1 cellular context compared by ENCODE assay signal in the genomic region with DNA sequence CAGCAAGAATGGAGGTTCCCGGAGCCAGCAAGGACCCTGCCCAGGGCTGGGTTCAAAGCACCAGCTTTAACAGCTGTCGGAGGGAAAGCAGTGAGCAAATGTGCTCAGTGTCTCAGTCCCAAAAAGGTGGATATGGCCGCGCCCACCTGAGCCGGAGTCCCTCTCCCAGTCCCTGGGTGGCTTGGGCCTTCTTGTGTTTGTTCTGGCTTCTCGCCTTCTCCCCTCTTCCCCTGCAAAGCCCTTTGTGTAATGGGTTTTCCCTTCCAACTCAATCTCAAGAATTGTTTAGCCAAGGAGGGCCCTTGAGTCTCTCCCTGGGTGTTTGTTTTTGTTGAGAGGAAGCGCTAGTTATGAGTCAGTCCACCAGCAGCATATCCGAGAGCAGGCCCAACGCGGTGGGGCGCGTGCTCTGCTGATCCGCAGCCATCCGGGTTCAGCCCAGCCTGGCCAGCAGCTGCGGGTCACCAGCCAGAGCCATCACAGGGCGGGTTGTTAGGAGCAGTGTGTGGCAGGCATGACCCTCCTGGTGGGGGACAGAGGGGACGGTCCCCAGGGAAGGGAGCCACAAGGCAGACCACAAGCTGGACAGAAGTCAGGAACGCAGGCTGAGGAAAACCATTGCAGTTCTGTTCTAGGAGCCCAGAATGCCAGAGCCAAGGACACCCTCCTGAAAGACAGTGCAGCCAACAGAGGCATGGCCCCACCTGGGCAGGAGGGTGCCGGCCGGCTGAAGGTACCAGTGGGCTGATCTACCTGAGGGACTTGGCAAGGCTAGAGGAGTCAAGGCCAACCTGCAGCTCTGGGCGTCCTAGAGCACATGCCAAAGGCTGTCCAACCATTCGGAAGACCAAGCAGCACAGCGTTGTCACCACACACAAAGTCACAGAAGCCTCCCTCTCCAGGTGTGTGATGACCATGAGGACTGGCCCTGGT.
A peak's percentile ranks its signal among the peaks of the same experiment; 100 is the strongest.
TF ChIP-seq lines count a peak whose summit lies in the region.

No MANE protein-coding gene starts in this region.

TF ChIP-seq in HepG2, 621 proteins besides CTCF, POLR2A, EP300 and RAD21 (continued from another document and continues in another):
- TF ChIP-seq, protein P1, sequence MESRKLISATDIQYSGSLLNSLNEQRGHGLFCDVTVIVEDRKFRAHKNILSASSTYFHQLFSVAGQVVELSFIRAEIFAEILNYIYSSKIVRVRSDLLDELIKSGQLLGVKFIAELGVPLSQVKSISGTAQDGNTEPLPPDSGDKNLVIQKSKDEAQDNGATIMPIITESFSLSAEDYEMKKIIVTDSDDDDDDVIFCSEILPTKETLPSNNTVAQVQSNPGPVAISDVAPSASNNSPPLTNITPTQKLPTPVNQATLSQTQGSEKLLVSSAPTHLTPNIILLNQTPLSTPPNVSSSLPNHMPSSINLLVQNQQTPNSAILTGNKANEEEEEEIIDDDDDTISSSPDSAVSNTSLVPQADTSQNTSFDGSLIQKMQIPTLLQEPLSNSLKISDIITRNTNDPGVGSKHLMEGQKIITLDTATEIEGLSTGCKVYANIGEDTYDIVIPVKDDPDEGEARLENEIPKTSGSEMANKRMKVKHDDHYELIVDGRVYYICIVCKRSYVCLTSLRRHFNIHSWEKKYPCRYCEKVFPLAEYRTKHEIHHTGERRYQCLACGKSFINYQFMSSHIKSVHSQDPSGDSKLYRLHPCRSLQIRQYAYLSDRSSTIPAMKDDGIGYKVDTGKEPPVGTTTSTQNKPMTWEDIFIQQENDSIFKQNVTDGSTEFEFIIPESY (CRISPR knock-in tag; IDR thresholded peaks at IDR 0.05): peak; percentile 99
- TF ChIP-seq, protein P2, sequence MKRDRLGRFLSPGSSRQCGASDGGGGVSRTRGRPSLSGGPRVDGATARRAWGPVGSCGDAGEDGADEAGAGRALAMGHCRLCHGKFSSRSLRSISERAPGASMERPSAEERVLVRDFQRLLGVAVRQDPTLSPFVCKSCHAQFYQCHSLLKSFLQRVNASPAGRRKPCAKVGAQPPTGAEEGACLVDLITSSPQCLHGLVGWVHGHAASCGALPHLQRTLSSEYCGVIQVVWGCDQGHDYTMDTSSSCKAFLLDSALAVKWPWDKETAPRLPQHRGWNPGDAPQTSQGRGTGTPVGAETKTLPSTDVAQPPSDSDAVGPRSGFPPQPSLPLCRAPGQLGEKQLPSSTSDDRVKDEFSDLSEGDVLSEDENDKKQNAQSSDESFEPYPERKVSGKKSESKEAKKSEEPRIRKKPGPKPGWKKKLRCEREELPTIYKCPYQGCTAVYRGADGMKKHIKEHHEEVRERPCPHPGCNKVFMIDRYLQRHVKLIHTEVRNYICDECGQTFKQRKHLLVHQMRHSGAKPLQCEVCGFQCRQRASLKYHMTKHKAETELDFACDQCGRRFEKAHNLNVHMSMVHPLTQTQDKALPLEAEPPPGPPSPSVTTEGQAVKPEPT (CRISPR knock-in tag; IDR thresholded peaks at IDR 0.05; ENCODE audit: low read depth): no peak
- no peak for TF ChIP-seq ZFP37 (CRISPR knock-in tag; IDR thresholded peaks at IDR 0.05; ENCODE audit: borderline replicate concordance)
- TF ChIP-seq ZNF530 (CRISPR knock-in tag; IDR thresholded peaks at IDR 0.05; ENCODE audit: low read depth): no peak
- no peak for TF ChIP-seq KAT8 (CRISPR knock-in tag; IDR thresholded peaks at IDR 0.05)
- no peak for TF ChIP-seq ZNF841 (CRISPR knock-in tag; IDR thresholded peaks at IDR 0.05; ENCODE audit: borderline replicate concordance)
- TF ChIP-seq HOXA3 (CRISPR knock-in tag; IDR thresholded peaks at IDR 0.05): peak; percentile 51; the same call in 1 of the 2 replicates
- TF ChIP-seq ZBTB1 (CRISPR knock-in tag; IDR thresholded peaks at IDR 0.05; ENCODE audit: borderline replicate concordance): no peak
- peak; percentile 44; the same call in 1 of the 2 replicates for TF ChIP-seq POGZ (CRISPR knock-in tag; IDR thresholded peaks at IDR 0.05)
- no peak for TF ChIP-seq ZNF589 (CRISPR knock-in tag; conservative IDR thresholded peaks at IDR 0.05)
- TF ChIP-seq, protein P3, sequence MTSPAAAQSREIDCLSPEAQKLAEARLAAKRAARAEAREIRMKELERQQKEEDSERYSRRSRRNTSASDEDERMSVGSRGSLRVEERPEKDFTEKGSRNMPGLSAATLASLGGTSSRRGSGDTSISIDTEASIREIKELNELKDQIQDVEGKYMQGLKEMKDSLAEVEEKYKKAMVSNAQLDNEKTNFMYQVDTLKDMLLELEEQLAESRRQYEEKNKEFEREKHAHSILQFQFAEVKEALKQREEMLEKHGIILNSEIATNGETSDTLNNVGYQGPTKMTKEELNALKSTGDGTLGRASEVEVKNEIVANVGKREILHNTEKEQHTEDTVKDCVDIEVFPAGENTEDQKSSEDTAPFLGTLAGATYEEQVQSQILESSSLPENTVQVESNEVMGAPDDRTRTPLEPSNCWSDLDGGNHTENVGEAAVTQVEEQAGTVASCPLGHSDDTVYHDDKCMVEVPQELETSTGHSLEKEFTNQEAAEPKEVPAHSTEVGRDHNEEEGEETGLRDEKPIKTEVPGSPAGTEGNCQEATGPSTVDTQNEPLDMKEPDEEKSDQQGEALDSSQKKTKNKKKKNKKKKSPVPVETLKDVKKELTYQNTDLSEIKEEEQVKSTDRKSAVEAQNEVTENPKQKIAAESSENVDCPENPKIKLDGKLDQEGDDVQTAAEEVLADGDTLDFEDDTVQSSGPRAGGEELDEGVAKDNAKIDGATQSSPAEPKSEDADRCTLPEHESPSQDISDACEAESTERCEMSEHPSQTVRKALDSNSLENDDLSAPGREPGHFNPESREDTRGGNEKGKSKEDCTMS (CRISPR knock-in tag; conservative IDR thresholded peaks at IDR 0.05): no peak
- TF ChIP-seq, protein P4, sequence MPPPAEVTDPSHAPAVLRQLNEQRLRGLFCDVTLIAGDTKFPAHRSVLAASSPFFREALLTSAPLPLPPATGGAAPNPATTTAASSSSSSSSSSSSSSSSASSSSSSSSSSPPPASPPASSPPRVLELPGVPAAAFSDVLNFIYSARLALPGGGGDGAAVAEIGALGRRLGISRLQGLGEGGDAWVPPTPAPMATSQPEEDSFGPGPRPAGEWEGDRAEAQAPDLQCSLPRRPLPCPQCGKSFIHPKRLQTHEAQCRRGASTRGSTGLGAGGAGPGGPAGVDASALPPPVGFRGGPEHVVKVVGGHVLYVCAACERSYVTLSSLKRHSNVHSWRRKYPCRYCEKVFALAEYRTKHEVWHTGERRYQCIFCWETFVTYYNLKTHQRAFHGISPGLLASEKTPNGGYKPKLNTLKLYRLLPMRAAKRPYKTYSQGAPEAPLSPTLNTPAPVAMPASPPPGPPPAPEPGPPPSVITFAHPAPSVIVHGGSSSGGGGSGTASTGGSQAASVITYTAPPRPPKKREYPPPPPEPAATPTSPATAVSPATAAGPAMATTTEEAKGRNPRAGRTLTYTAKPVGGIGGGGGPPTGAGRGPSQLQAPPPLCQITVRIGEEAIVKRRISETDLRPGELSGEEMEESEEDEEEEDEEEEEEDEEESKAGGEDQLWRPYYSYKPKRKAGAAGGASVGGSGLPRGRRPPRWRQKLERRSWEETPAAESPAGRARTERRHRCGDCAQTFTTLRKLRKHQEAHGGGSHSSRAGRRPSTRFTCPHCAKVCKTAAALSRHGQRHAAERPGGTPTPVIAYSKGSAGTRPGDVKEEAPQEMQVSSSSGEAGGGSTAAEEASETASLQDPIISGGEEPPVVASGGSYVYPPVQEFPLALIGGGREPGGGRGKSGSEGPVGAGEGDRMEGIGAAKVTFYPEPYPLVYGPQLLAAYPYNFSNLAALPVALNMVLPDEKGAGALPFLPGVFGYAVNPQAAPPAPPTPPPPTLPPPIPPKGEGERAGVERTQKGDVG (CRISPR knock-in tag; IDR thresholded peaks at IDR 0.05; ENCODE audit: borderline replicate concordance): peak; percentile 85; the same call in 1 of the 2 replicates
- no peak for TF ChIP-seq NFIB (CRISPR knock-in tag; IDR thresholded peaks at IDR 0.05; ENCODE audit: borderline replicate concordance)
- TF ChIP-seq, protein P5, sequence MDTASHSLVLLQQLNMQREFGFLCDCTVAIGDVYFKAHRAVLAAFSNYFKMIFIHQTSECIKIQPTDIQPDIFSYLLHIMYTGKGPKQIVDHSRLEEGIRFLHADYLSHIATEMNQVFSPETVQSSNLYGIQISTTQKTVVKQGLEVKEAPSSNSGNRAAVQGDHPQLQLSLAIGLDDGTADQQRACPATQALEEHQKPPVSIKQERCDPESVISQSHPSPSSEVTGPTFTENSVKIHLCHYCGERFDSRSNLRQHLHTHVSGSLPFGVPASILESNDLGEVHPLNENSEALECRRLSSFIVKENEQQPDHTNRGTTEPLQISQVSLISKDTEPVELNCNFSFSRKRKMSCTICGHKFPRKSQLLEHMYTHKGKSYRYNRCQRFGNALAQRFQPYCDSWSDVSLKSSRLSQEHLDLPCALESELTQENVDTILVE (CRISPR knock-in tag; IDR thresholded peaks at IDR 0.05): no peak
- no peak for TF ChIP-seq ZNF160 (CRISPR knock-in tag; IDR thresholded peaks at IDR 0.05)
- TF ChIP-seq, protein P6, sequence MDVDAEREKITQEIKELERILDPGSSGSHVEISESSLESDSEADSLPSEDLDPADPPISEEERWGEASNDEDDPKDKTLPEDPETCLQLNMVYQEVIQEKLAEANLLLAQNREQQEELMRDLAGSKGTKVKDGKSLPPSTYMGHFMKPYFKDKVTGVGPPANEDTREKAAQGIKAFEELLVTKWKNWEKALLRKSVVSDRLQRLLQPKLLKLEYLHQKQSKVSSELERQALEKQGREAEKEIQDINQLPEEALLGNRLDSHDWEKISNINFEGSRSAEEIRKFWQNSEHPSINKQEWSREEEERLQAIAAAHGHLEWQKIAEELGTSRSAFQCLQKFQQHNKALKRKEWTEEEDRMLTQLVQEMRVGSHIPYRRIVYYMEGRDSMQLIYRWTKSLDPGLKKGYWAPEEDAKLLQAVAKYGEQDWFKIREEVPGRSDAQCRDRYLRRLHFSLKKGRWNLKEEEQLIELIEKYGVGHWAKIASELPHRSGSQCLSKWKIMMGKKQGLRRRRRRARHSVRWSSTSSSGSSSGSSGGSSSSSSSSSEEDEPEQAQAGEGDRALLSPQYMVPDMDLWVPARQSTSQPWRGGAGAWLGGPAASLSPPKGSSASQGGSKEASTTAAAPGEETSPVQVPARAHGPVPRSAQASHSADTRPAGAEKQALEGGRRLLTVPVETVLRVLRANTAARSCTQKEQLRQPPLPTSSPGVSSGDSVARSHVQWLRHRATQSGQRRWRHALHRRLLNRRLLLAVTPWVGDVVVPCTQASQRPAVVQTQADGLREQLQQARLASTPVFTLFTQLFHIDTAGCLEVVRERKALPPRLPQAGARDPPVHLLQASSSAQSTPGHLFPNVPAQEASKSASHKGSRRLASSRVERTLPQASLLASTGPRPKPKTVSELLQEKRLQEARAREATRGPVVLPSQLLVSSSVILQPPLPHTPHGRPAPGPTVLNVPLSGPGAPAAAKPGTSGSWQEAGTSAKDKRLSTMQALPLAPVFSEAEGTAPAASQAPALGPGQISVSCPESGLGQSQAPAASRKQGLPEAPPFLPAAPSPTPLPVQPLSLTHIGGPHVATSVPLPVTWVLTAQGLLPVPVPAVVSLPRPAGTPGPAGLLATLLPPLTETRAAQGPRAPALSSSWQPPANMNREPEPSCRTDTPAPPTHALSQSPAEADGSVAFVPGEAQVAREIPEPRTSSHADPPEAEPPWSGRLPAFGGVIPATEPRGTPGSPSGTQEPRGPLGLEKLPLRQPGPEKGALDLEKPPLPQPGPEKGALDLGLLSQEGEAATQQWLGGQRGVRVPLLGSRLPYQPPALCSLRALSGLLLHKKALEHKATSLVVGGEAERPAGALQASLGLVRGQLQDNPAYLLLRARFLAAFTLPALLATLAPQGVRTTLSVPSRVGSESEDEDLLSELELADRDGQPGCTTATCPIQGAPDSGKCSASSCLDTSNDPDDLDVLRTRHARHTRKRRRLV (CRISPR knock-in tag; IDR thresholded peaks at IDR 0.05): no peak
- no peak for TF ChIP-seq RFX3 (CRISPR knock-in tag; IDR thresholded peaks at IDR 0.05)
- TF ChIP-seq MXI1 (IDR thresholded peaks at IDR 0.05; ENCODE audit: borderline replicate concordance, low read depth, low read length): no peak
- 0 out of 2 replicates have a peak, but pooled peaks have one; percentile 14 for TF ChIP-seq SALL1 (CRISPR knock-in tag; IDR thresholded peaks at IDR 0.05)
- TF ChIP-seq ZFAT (CRISPR knock-in tag; conservative IDR thresholded peaks at IDR 0.05): no peak
- no peak for TF ChIP-seq ASH2L (IDR thresholded peaks at IDR 0.05; ENCODE audit: insufficient read length, low read depth, low read length)
- TF ChIP-seq, protein P7, sequence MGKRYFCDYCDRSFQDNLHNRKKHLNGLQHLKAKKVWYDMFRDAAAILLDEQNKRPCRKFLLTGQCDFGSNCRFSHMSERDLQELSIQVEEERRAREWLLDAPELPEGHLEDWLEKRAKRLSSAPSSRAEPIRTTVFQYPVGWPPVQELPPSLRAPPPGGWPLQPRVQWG (CRISPR knock-in tag; IDR thresholded peaks at IDR 0.05; ENCODE audit: borderline replicate concordance, low read depth): no peak
- TF ChIP-seq ZNF629 (CRISPR knock-in tag; conservative IDR thresholded peaks at IDR 0.05): no peak
- TF ChIP-seq ZMYM2 (CRISPR knock-in tag; IDR thresholded peaks at IDR 0.05): 0 out of 2 replicates have a peak, but pooled peaks have one; percentile 4
- no peak for TF ChIP-seq ZNF703 (CRISPR knock-in tag; IDR thresholded peaks at IDR 0.05; ENCODE audit: borderline replicate concordance)
- TF ChIP-seq ZFY (CRISPR knock-in tag; IDR thresholded peaks at IDR 0.05): no peak
- no peak for TF ChIP-seq NFIC (IDR thresholded peaks at IDR 0.05; ENCODE audit: low read length)
- TF ChIP-seq, protein P8, sequence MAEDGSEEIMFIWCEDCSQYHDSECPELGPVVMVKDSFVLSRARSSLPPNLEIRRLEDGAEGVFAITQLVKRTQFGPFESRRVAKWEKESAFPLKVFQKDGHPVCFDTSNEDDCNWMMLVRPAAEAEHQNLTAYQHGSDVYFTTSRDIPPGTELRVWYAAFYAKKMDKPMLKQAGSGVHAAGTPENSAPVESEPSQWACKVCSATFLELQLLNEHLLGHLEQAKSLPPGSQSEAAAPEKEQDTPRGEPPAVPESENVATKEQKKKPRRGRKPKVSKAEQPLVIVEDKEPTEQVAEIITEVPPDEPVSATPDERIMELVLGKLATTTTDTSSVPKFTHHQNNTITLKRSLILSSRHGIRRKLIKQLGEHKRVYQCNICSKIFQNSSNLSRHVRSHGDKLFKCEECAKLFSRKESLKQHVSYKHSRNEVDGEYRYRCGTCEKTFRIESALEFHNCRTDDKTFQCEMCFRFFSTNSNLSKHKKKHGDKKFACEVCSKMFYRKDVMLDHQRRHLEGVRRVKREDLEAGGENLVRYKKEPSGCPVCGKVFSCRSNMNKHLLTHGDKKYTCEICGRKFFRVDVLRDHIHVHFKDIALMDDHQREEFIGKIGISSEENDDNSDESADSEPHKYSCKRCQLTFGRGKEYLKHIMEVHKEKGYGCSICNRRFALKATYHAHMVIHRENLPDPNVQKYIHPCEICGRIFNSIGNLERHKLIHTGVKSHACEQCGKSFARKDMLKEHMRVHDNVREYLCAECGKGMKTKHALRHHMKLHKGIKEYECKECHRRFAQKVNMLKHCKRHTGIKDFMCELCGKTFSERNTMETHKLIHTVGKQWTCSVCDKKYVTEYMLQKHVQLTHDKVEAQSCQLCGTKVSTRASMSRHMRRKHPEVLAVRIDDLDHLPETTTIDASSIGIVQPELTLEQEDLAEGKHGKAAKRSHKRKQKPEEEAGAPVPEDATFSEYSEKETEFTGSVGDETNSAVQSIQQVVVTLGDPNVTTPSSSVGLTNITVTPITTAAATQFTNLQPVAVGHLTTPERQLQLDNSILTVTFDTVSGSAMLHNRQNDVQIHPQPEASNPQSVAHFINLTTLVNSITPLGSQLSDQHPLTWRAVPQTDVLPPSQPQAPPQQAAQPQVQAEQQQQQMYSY (CRISPR knock-in tag; IDR thresholded peaks at IDR 0.05): no peak
